ENCODE assay signal across 24 cellular contexts in genomic region chr7:121235221-121235620, GRCh38.
"Had no signal": no experiment of that assay in that cellular context is flagged by ENCODE, and none has a peak within 500 bp of the region (broad histone marks: within the 10 kb centered on the region; RNA-seq: fewer than 3 reads in every experiment).

No MANE protein-coding gene starts in this region.

- H3K4me1 ChIP-seq: body of pancreas had no signal

- H3K4me3 ChIP-seq: adrenal gland, body of pancreas, SJSA1 had no signal

- ATAC-seq: activated CD4-positive, CD25-positive, alpha-beta regulatory T cell treated with anti-CD3 and anti-CD28 coated beads, Interleukin-2, amount 50 U/mL, for 24 hours; activated CD8-positive, alpha-beta T cell treated with anti-CD3 and anti-CD28 coated beads, Interleukin-2, amount 10 ng/mL, durations not matched to agents 7 days and 5 days; body of pancreas; Panc1; SK-N-SH treated with all-trans-retinoic acid at 6 μM for 48 hours had no signal

- H3K4me1 Mint-ChIP-seq: activated naive CD8-positive, alpha-beta T cell treated with anti-CD3 and anti-CD28 coated beads, Interleukin-2, amount 10 ng/mL, durations not matched to agents 7 days and 5 days had no signal

- DNase-seq: activated CD4-positive, alpha-beta T cell treated with anti-CD3 and anti-CD28 coated beads for 4 hours; activated CD8-positive, alpha-beta memory T cell treated with anti-CD3 and anti-CD28 coated beads, Interleukin-2, amount 50 U/mL, for 48 hours; activated CD8-positive, alpha-beta T cell treated with anti-CD3 and anti-CD28 coated beads, Interleukin-2, amount 10 ng/mL, durations not matched to agents 7 days and 5 days; activated naive CD4-positive, alpha-beta T cell treated with anti-CD3 and anti-CD28 coated beads, Interleukin-2, amount 50 U/mL, for 16 hours; activated naive CD8-positive, alpha-beta T cell treated with anti-CD3 and anti-CD28 coated beads, Interleukin-2, amount 10 ng/mL, durations not matched to agents 7 days and 5 days; activated T-cell treated with anti-CD3 and anti-CD28 coated beads, Interleukin-2, amount 50 U/mL, for 1 hour; adrenal gland; aorta; body of pancreas; central memory CD4-positive, alpha-beta T cell; Karpas-422; NCI-H1048; NCI-H146; NCI-H187 treated with DMSO at 0.1 percent for 48 hours; NCI-H2081 treated with DMSO at 0.1 percent for 48 hours; NCI-H446; NCI-H524; SHP77 had no signal

- H3K27ac Mint-ChIP-seq: activated CD8-positive, alpha-beta T cell treated with anti-CD3 and anti-CD28 coated beads, Interleukin-2, amount 10 ng/mL, durations not matched to agents 7 days and 5 days; activated naive CD8-positive, alpha-beta T cell treated with anti-CD3 and anti-CD28 coated beads, Interleukin-2, amount 10 ng/mL, durations not matched to agents 7 days and 5 days; T-helper 1 cell treated with Interleukin-12 subunit alpha and Interleukin-12 subunit beta and Interleukin-4 antibody, amounts not matched to agents 30 μg/mL and 1 μg/mL, for 36 hours had no signal

- H3K27me3 ChIP-seq: adrenal gland, body of pancreas, SJSA1 had no signal

- H3K4me3 Mint-ChIP-seq: activated CD8-positive, alpha-beta T cell treated with anti-CD3 and anti-CD28 coated beads, Interleukin-2, amount 10 ng/mL, durations not matched to agents 7 days and 5 days; activated naive CD8-positive, alpha-beta T cell treated with anti-CD3 and anti-CD28 coated beads, Interleukin-2, amount 10 ng/mL, durations not matched to agents 7 days and 5 days; T-helper 1 cell treated with Interleukin-12 subunit alpha and Interleukin-12 subunit beta and Interleukin-4 antibody, amounts not matched to agents 30 μg/mL and 1 μg/mL, for 36 hours had no signal

- H3K27ac ChIP-seq: adrenal gland, body of pancreas, SJSA1 had no signal

- H3K36me3 ChIP-seq: adrenal gland had no signal

- H3K9me3 ChIP-seq: adrenal gland, body of pancreas, SJSA1 had no signal

- H3K9me3 Mint-ChIP-seq: activated naive CD8-positive, alpha-beta T cell treated with anti-CD3 and anti-CD28 coated beads, Interleukin-2, amount 10 ng/mL, durations not matched to agents 7 days and 5 days; T-helper 1 cell treated with Interleukin-12 subunit alpha and Interleukin-12 subunit beta and Interleukin-4 antibody, amounts not matched to agents 30 μg/mL and 1 μg/mL, for 36 hours had no signal

- FAIRE-seq: bronchial epithelial cell had no signal

- H3K36me3 Mint-ChIP-seq: activated naive CD8-positive, alpha-beta T cell treated with anti-CD3 and anti-CD28 coated beads, Interleukin-2, amount 10 ng/mL, durations not matched to agents 7 days and 5 days had no signal
